ENCODE assay signal across 9 cellular contexts in genomic region chr3:133295199-133295901, GRCh38.
DNase-seq lines count a peak whose midpoint lies in the region; ATAC-seq, FAIRE-seq and TF ChIP-seq lines count a peak whose summit lies in the region.
"Had no signal": no experiment of that assay in that cellular context is flagged by ENCODE, and none has a peak within 500 bp of the region (broad histone marks: within the 10 kb centered on the region; RNA-seq: fewer than 3 reads in every experiment).

No MANE protein-coding gene starts in this region.

- peak overlapping the region; percentile 75; the same call in 1 of the 2 replicates for H3K4me2 ChIP-seq in BLaER1

- DNase-seq in HTR-8/SVneo (ENCODE audit: insufficient read length, low spot score) = peak; percentile 9
- peak; percentile 3 for DNase-seq in fibroblast of gingiva (ENCODE audit: low read depth)
- no peak for DNase-seq in SKM-1 treated with dmso at 0.1 percent for 144 hours (lab: John Stamatoyannopoulos, UW; ENCODE audit: unreplicated experiment)
- no peak for DNase-seq in nucleus accumbens (lab: John Stamatoyannopoulos, UW)
- no peak for DNase-seq in coronary artery (ENCODE audit: low spot score)
- DNase-seq in erythroblast (lab: John Stamatoyannopoulos, UW) = no peak
- DNase-seq: activated naive CD8-positive, alpha-beta T cell treated with anti-CD3 and anti-CD28 coated beads, Interleukin-2, amount 10 ng/mL, durations not matched to agents 7 days and 5 days had no signal

- no peaks in the 10 kb centered on the region for H3K27me3 ChIP-seq in BLaER1

- FAIRE-seq in HTR-8/SVneo (lab: Jason Lieb, UNC) = no peak

- H3K9me3 ChIP-seq in BLaER1 = no peaks in the 10 kb centered on the region

- no peak for TF ChIP-seq POLR2A in erythroblast (IDR thresholded peaks at IDR 0.05; ENCODE audit: low read length)

- no peaks in the 10 kb centered on the region for H3K36me3 ChIP-seq in BLaER1

- ATAC-seq in GM18867 (IDR thresholded peaks at IDR 0.05; ENCODE audit: unreplicated experiment) = peak; percentile 70

- H3K4me1 ChIP-seq in BLaER1 = peaks cover 54% of the 10 kb centered on the region

- H3K27ac ChIP-seq in BLaER1 = no peak overlapping the region
- H3K27ac ChIP-seq in coronary artery = no peak overlapping the region

- H3K9ac ChIP-seq in BLaER1 = no peak overlapping the region

- no peaks in the 10 kb centered on the region for H4K20me1 ChIP-seq in BLaER1

- no peak for TF ChIP-seq CTCF in coronary artery (IDR thresholded peaks at IDR 0.05)

- H3K4me3 ChIP-seq in BLaER1 (no peak overlapping the region), coronary artery (no peak overlapping the region)

Comparison
In these comparisons a context has a peak if more than half of its experiments do, and no peak if none do; other contexts are left out.
1. DNase-seq: peak in HTR-8/SVneo (single experiment) and fibroblast of gingiva (single experiment); none in SKM-1 treated with dmso at 0.1 percent for 144 hours (single experiment), nucleus accumbens (0 of 56), coronary artery (single experiment) and erythroblast (0 of 2).